ENCODE assay signal across 8 cellular contexts in the genomic region with DNA sequence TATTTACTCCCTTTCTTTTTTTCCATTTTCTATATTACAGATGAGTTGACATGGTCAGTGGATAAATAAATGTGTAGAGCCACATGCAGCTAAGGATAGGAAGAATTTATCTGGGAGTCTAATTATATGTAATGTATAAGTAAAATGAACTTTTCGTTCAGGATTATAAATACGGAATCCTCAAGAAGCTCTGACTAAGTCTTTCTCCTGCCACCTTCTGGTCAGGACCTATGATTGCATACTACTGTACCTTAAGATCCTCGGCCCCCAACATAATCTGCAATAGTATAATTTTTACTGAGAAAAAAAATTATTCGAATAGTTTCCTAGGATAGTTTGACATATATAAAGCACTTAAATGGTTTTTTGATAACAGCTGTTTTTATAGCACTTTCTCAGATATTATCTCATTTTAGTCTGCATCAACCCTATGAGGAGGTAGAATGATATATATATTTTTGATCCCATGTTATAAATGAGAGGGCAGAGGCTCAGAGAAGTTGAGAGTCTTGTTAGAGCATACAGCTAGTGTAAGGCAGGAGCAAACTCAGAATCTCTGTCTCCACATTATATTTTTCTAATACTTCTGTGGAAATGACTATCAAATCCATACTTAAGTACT. TPM values are rescaled to one million over a fixed set of nuclear protein-coding genes. Genes with fewer than 3 reads are reported as not detected.
DNase-seq lines count a peak whose midpoint lies in the region; ATAC-seq and TF ChIP-seq lines count a peak whose summit lies in the region.

No MANE protein-coding gene starts in this region.

- peak; percentile 77 for TF ChIP-seq CTCF in RWPE1 (conservative IDR thresholded peaks at IDR 0.05; ENCODE audit: low read depth)
- TF ChIP-seq CTCF in nephron (IDR thresholded peaks at IDR 0.05; ENCODE audit: unreplicated experiment in 3 of 3) = peak; percentile 69 to 74 (median 70)

- no peaks in the 10 kb centered on the region for H3K27me3 Mint-ChIP-seq in nephron (ENCODE audit: low read depth)

- POLR2A ChIA-PET in RWPE1 (lab: Yijun Ruan, JAX; ENCODE audit: low non-redundant PET) = no interaction called here

- ATAC-seq in GM19328 (IDR thresholded peaks at IDR 0.05; ENCODE audit: unreplicated experiment) (peak; percentile 66), HG03439 (IDR thresholded peaks at IDR 0.05; ENCODE audit: unreplicated experiment) (peak; percentile 73), esophagus mucosa (peak; percentile 53)

- no peaks in the 10 kb centered on the region for H3K9me3 Mint-ChIP-seq in nephron

- no peaks in the 10 kb centered on the region for H3K4me1 Mint-ChIP-seq in nephron

- no peak overlapping the region for H3K27ac Mint-ChIP-seq in nephron

- peak; percentile 31 for DNase-seq in NCI-H2107 treated with DMSO at 0.1 percent for 48 hours (lab: John Stamatoyannopoulos, UW; ENCODE audit: unreplicated experiment)
- DNase-seq in NCI-H2107 (lab: John Stamatoyannopoulos, UW) = no peak
- DNase-seq in RWPE1 (ENCODE audit: low spot score) = peak; percentile 58
- DNase-seq in activated CD8-positive, alpha-beta memory T cell treated with anti-CD3 and anti-CD28 coated beads, Interleukin-2, amount 50 U/mL, for 48 hours = no peak

- H3K27ac ChIP-seq in RWPE1 = no peak overlapping the region

- H3K36me3 Mint-ChIP-seq in nephron (ENCODE audit: low read depth) = no peaks in the 10 kb centered on the region

- H3K4me3 Mint-ChIP-seq in nephron = no peak overlapping the region

- CTCF ChIA-PET in RWPE1 (lab: Yijun Ruan, JAX) = interaction anchor here (0.6 to 1.6 kb wide), 16 partner anchors 11 to 684 kb away, joined by 3 to 13 read pairs (median 4); a partner anchor contains a TSS

RNA-seq across cellular contexts. Expression of a gene that starts 36.1 kb away (rescaled TPM):
- total RNA-seq in esophagus mucosa = 20.5 TPM

RNA-seq across cellular contexts. Expression of a gene that starts 56.6 kb away (rescaled TPM):
- 5.1 TPM for total RNA-seq in esophagus mucosa

Comparison
In these comparisons a context has a peak if more than half of its experiments do, and no peak if none do; other contexts are left out.
1. DNase-seq: peak in NCI-H2107 treated with DMSO at 0.1 percent for 48 hours (single experiment) and RWPE1 (single experiment); none in NCI-H2107 (single experiment) and activated CD8-positive, alpha-beta memory T cell treated with anti-CD3 and anti-CD28 coated beads, Interleukin-2, amount 50 U/mL, for 48 hours (single experiment).
2. Peak in every context shown above with its lines, with median percentiles within 50 percentile points of each other: ATAC-seq.